In the genomic region with DNA sequence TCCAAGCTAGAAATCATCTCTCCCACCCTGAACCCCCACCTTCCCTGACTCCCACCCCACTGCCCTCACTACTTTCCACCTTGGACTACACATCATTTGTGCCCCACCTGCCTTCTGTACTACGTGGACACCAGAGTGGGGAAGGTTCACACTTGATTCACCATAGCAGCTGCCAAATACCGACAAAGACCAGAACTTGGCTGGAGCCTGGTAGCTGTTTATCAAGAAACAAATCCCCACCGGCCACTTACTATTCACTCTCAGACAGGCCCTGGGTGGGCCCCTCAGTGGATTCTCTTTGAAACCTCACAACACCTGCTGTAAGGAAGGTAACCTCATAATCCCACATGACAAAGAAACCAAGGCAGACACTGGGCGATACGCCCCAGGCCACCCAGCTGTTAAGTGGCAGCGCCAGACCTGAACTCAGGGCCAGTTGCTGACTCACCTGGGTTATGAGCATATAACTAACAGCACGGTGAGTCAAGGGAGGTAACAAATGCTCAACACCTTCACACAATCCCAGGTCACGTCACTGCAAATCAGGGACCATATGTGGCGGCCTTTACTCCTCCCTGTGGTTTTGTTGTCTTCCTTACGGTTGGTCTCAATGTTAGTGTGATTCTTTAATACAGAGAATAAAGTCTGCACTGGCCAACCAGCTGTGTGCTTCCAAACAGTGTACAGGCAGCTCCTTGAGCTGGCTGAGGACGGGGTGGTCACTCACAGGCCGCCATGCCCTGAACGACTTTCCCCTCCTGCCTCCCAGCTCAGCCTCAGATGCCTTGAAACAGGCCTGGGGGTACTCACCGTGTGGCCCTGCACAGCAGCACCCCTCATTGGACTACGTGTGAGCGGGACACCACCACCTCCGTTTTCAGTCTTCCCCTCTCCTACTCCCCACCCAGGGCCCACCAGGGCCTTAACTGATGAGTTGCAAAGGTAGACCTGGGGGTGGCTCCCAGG, we compare ENCODE assay signal across 1 cellular context.
TF ChIP-seq lines count a peak whose summit lies in the region.

No MANE protein-coding gene starts in this region.

TF ChIP-seq in endothelial cell of umbilical vein, 7 proteins besides CTCF, POLR2A, EP300 and RAD21 (continued from another document):
- no peak for TF ChIP-seq GATA2 (IDR thresholded peaks at IDR 0.05; ENCODE audit: insufficient read depth, insufficient read length, low read depth, low read length)
- no peak for TF ChIP-seq EZH2 (IDR thresholded peaks at IDR 0.05; ENCODE audit: borderline replicate concordance, low read depth, low read length, severe bottlenecking)
- TF ChIP-seq POLR2AphosphoS5 (IDR thresholded peaks at IDR 0.05; ENCODE audit: insufficient read depth, low read depth, low read length), result peak; percentile 4
TF ChIP-seq in endothelial cell of umbilical vein: peak in this region for 1.
